Comparison of ENCODE assay signal across 24 cellular contexts in the genomic region with DNA sequence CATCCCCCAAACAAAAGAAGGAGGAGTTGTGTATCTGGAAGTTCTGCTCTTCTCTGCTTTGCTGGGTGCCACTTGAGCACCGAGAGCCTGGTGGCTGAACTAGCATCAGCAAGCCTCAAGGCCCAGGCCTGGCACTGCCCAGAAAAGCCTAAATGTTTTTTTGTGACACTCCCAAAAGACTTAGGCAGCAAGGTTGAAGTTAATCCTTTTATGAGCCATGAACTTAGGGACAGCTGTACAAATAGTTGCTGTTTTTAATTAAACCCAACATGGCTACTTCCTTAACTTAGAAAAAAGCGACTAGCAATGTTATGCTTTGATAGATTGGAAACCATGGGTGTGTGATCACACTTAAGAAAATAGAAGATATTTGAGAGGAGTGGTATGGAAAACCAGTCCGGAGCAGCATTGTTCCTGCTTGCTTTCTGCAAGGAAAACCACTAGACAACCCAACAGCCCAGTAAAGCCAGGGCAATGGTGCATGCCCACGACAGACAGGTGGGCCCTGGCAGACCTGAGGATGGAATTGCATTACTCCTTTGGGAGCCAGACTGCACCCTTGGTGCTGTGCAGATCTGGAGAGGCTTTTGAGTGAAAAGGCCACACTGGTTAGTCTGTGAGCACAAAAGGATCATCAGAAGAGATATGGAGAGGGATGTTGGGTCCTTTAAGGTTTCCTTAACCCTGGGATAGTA. TPM values are rescaled to one million over a fixed set of nuclear protein-coding genes. Genes with fewer than 3 reads are reported as not detected.
A peak's percentile ranks its signal among the peaks of the same experiment; 100 is the strongest.
DNase-seq lines count a peak whose midpoint lies in the region; ATAC-seq and TF ChIP-seq lines count a peak whose summit lies in the region.
"Had no signal": no experiment of that assay in that cellular context is flagged by ENCODE, and none has a peak within 500 bp of the region (broad histone marks: within the 10 kb centered on the region; RNA-seq: fewer than 3 reads in every experiment).

No MANE protein-coding gene starts in this region.

- peaks cover 10% of the 10 kb centered on the region for H3K27me3 Mint-ChIP-seq in activated B cell treated with CpG ODN at 0.5 μM for 24 hours

- no peak overlapping the region for H3K27ac ChIP-seq in upper lobe of left lung
- H3K27ac ChIP-seq: breast epithelium, epithelial cell of prostate, foreskin keratinocyte, KMS-11, left ventricle myocardium inferior, pancreas had no signal

- DNase-seq in DMS79 treated with DMSO at 0.1 percent for 48 hours (lab: John Stamatoyannopoulos, UW) (peak; percentile 27), activated B cell treated with CpG ODN at 0.5 μM for 24 hours (no peak), left kidney (ENCODE audit: low read depth, low spot score) (peak; percentile 40), sciatic nerve (ENCODE audit: low spot score) (no peak), GDM1 (lab: John Stamatoyannopoulos, UW) (no peak), upper lobe of left lung (no peak)
- DNase-seq in activated CD4-positive, CD25-positive, alpha-beta regulatory T cell (lab: John Stamatoyannopoulos, UW), result no peak
- DNase-seq: activated CD8-positive, alpha-beta memory T cell treated with anti-CD3 and anti-CD28 coated beads, Interleukin-2, amount 10 ng/mL, durations not matched to agents 7 days and 5 days; foreskin keratinocyte; HFFc6; left ventricle myocardium inferior; mucosa of descending colon; NCI-H1092; NCI-H2081 had no signal

- H3K36me3 Mint-ChIP-seq in activated B cell treated with CpG ODN at 0.5 μM for 24 hours (ENCODE audit: low read depth), result no peaks in the 10 kb centered on the region

- POLR2A ChIA-PET in activated B cell treated with CpG ODN at 0.5 μM for 24 hours (lab: Charles Lee), result no interaction called here

- 78 to 92% methylated on average over 3 to 4 of the region's 4 CpGs for WGBS in upper lobe of left lung, 2 donors

- no peaks in the 10 kb centered on the region for H3K9me3 Mint-ChIP-seq in activated B cell treated with CpG ODN at 0.5 μM for 24 hours
- H3K9me3 Mint-ChIP-seq: activated T-helper 2 cell treated with anti-CD3 and anti-CD28 coated beads, Interferon-gamma antibody, Interleukin-2, Interleukin-4, amounts not matched to agents 10 μg/mL and 5 μg/mL and 100 μg/mL, durations not matched to agents 14 hours and 24 hours and 36 hours; dendritic cell treated with granulocyte-macrophage colony-stimulating factor and Interleukin-4, amounts not matched to agents 40 ng/mL and 50 ng/mL, for 4 days; HFFc6; stimulated activated naive CD8-positive, alpha-beta T cell treated with anti-CD3 and anti-CD28 coated beads, Interleukin-15, Interleukin-2, amounts not matched to agents 100 ng/mL and 50 ng/mL, for 24 hours had no signal

- TF ChIP-seq POLR2A in upper lobe of left lung (IDR thresholded peaks at IDR 0.05), result no peak

- peaks cover 41% of the 10 kb centered on the region for H3K4me1 Mint-ChIP-seq in activated B cell treated with CpG ODN at 0.5 μM for 24 hours

- intact Hi-C loops in activated B cell treated with CpG ODN at 0.5 μM for 24 hours (cut with micrococcal nuclease) (no loop called here), sciatic nerve (cut with DNase I) (no loop called here)

- no peaks in the 10 kb centered on the region for H3K9me3 ChIP-seq in upper lobe of left lung
- H3K9me3 ChIP-seq: breast epithelium, left ventricle myocardium inferior, mucosa of descending colon, pancreas had no signal

- peaks cover 6 to 11% (median 7%) of the 10 kb centered on the region in 4 donors for H3K4me1 ChIP-seq in upper lobe of left lung
- H3K4me1 ChIP-seq: breast epithelium, foreskin keratinocyte, pancreas had no signal

- H3K36me3 ChIP-seq in upper lobe of left lung, result no peaks in the 10 kb centered on the region
- H3K36me3 ChIP-seq: breast epithelium, left ventricle myocardium inferior, pancreas had no signal

- ATAC-seq in activated B cell treated with CpG ODN at 0.5 μM for 24 hours (ENCODE audit: low read depth) (no peak), sciatic nerve (peak; percentile 45), GM21529 (IDR thresholded peaks at IDR 0.05; ENCODE audit: unreplicated experiment) (no peak), upper lobe of left lung (ENCODE audit: low FRiP score in 2 of 2) (no peak)
- ATAC-seq: activated CD8-positive, alpha-beta memory T cell treated with anti-CD3 and anti-CD28 coated beads, Interleukin-2, amount 10 ng/mL, durations not matched to agents 7 days and 5 days; mucosa of descending colon; pancreas had no signal

- H3K27ac Mint-ChIP-seq in activated B cell treated with CpG ODN at 0.5 μM for 24 hours, result no peak overlapping the region
- H3K27ac Mint-ChIP-seq: activated CD4-positive, alpha-beta T cell treated with anti-CD3 and anti-CD28 coated beads for 36 hours; activated CD8-positive, alpha-beta memory T cell treated with anti-CD3 and anti-CD28 coated beads, Interleukin-2, amount 10 ng/mL, durations not matched to agents 7 days and 5 days; activated T-helper 2 cell treated with anti-CD3 and anti-CD28 coated beads, Interferon-gamma antibody, Interleukin-2, Interleukin-4, amounts not matched to agents 10 μg/mL and 5 μg/mL and 100 μg/mL, durations not matched to agents 14 hours and 24 hours and 36 hours; dendritic cell treated with granulocyte-macrophage colony-stimulating factor and Interleukin-4, amounts not matched to agents 40 ng/mL and 50 ng/mL, for 4 days; HFFc6; stimulated activated naive CD8-positive, alpha-beta T cell treated with anti-CD3 and anti-CD28 coated beads, Interleukin-15, Interleukin-2, amounts not matched to agents 100 ng/mL and 50 ng/mL, for 24 hours had no signal

- no peak for TF ChIP-seq EP300 in upper lobe of left lung (IDR thresholded peaks at IDR 0.05)

- H3K27me3 ChIP-seq in upper lobe of left lung, result peaks cover 0 to 10% (median 8%) of the 10 kb centered on the region in 4 donors

- CTCF ChIA-PET in activated B cell treated with CpG ODN at 0.5 μM for 24 hours (lab: Charles Lee), result no interaction called here

- TF ChIP-seq CTCF in activated B cell treated with CpG ODN at 0.5 μM for 24 hours (IDR thresholded peaks at IDR 0.05) (no peak), upper lobe of left lung (IDR thresholded peaks at IDR 0.05) (no peak)

- no peak overlapping the region for H3K4me3 ChIP-seq in upper lobe of left lung
- H3K4me3 ChIP-seq: mucosa of descending colon had no signal

- peak overlapping the region; percentile 77 for H3K4me3 Mint-ChIP-seq in activated B cell treated with CpG ODN at 0.5 μM for 24 hours
- H3K4me3 Mint-ChIP-seq: activated CD8-positive, alpha-beta memory T cell treated with anti-CD3 and anti-CD28 coated beads, Interleukin-2, amount 10 ng/mL, durations not matched to agents 7 days and 5 days; HFFc6; stimulated activated naive CD8-positive, alpha-beta T cell treated with anti-CD3 and anti-CD28 coated beads, Interleukin-15, Interleukin-2, amounts not matched to agents 100 ng/mL and 50 ng/mL, for 24 hours had no signal

RNA-seq across cellular contexts. Expression of a gene that starts 0.8 kb away (rescaled TPM):
- total RNA-seq in activated B cell treated with CpG ODN at 0.5 μM for 24 hours (not detected in 2 replicates), sciatic nerve (11.5 TPM), upper lobe of left lung (1 to 10 TPM in 2 of 6 donors, under 1 TPM in 3, not detected in 1; 0.39 to 3.0 (median 0.77) TPM)
- total RNA-seq: activated CD4-positive, alpha-beta T cell treated with anti-CD3 and anti-CD28 coated beads for 36 hours; activated CD8-positive, alpha-beta memory T cell treated with anti-CD3 and anti-CD28 coated beads, Interleukin-2, amount 10 ng/mL, durations not matched to agents 7 days and 5 days; activated T-helper 2 cell treated with anti-CD3 and anti-CD28 coated beads, Interferon-gamma antibody, Interleukin-2, Interleukin-4, amounts not matched to agents 10 μg/mL and 5 μg/mL and 100 μg/mL, durations not matched to agents 14 hours and 24 hours and 36 hours; foreskin keratinocyte; HFFc6; NCI-H460 had no signal

Comparison
In these comparisons a context has a peak if more than half of its experiments do, and no peak if none do; other contexts are left out.
1. DNase-seq: peak in DMS79 treated with DMSO at 0.1 percent for 48 hours (single experiment) and left kidney (single experiment); none in activated B cell treated with CpG ODN at 0.5 μM for 24 hours (single experiment), sciatic nerve (single experiment), activated CD4-positive, CD25-positive, alpha-beta regulatory T cell (0 of 4), GDM1 (single experiment) and upper lobe of left lung (0 of 2).